ENCODE assay signal across 27 cellular contexts in the genomic region with DNA sequence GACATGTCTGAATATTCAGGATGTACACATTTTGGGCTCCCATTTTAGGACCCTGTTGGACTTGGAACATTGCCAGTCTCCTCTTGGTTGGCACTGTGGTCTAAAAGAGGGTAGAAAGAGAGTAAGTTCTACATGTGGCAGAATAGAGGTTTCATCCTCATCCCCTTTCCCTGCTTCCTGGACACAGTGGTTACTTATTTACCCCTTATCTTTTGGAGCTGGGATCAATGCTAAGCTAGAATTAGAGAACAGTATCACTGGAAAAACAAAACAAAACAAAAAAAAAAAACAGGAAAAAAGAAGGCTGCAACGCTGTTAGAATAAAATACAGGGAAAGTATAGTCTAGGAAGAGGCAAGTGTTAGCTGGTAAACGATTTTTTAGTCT.
A peak's percentile ranks its signal among the peaks of the same experiment; 100 is the strongest.
DNase-seq lines count a peak whose midpoint lies in the region; ATAC-seq, FAIRE-seq and TF ChIP-seq lines count a peak whose summit lies in the region.
"Had no signal": no experiment of that assay in that cellular context is flagged by ENCODE, and none has a peak within 500 bp of the region (broad histone marks: within the 10 kb centered on the region; RNA-seq: fewer than 3 reads in every experiment).

No MANE protein-coding gene starts in this region.

- 0 out of 2 replicates have a peak overlapping the region, but pooled peaks have one; percentile 11 for H2BK20ac ChIP-seq in H1 (ENCODE audit: low read length)

- no peak overlapping the region for H4K5ac ChIP-seq in H1 (ENCODE audit: insufficient read length, low read depth, low read length)

- ATAC-seq in HepG2 (no peak), left lobe of liver (peak; percentile 69), HG03135 (IDR thresholded peaks at IDR 0.05; ENCODE audit: unreplicated experiment) (no peak), GM19452 (IDR thresholded peaks at IDR 0.05; ENCODE audit: unreplicated experiment) (no peak)
- ATAC-seq: A549, GM12878 had no signal

- H2BK15ac ChIP-seq in H1 (ENCODE audit: low read length): no peak overlapping the region
- no peak overlapping the region for H2BK15ac ChIP-seq in mesenchymal stem cell (ENCODE audit: low read depth, poor library complexity, severe bottlenecking)

- DNase-seq in HepG2 (ENCODE audit: low spot score) (no peak), H1 (ENCODE audit: low read depth in 1 of 2, low spot score in 2 of 2) (no peak), left lobe of liver (ENCODE audit: low spot score) (no peak), mesenchymal stem cell (no peak), NCI-H748 treated with DMSO at 0.1 percent for 48 hours (lab: John Stamatoyannopoulos, UW) (no peak)
- DNase-seq: ACHN; BE2C; C1 segment of cervical spinal cord; CD4-positive, alpha-beta memory T cell; CD4-positive, CD25-positive, alpha-beta regulatory T cell; CD8-positive, alpha-beta memory T cell; COR-L47; DMS 273 treated with DMSO at 0.1 percent for 48 hours; DMS153; DMS53; DMS79; DND-41; GDM1 had no signal

- no peak overlapping the region for H3K56ac ChIP-seq in H1 (replicated peaks; ENCODE audit: insufficient read length, low read depth, low read length)

- H3K23ac ChIP-seq in H1 (ENCODE audit: insufficient read length): no peak overlapping the region
- H3K23ac ChIP-seq in mesenchymal stem cell (ENCODE audit: low read length in 2 of 2): no peak overlapping the region

- H3K27ac ChIP-seq in liver (ENCODE audit: low read depth in 1 of 2, low read length in 2 of 2): no peak overlapping the region
- H3K27ac ChIP-seq in HepG2 (ENCODE audit: extremely low read length, insufficient read depth, low read length): no peak overlapping the region
- no peak overlapping the region for H3K27ac ChIP-seq in H1 (ENCODE audit: low read depth, low read length)
- no peak overlapping the region for H3K27ac ChIP-seq in mesenchymal stem cell (ENCODE audit: low read length, poor library complexity, severe bottlenecking)
- H3K27ac ChIP-seq: 22Rv1, A549, BLaER1 had no signal

- no peak overlapping the region for H3K4me2 ChIP-seq in HepG2 (ENCODE audit: low read depth, low read length)
- no peak overlapping the region for H3K4me2 ChIP-seq in H1 (ENCODE audit: insufficient read depth in 1 of 2, low read depth in 2 of 2, low read length in 2 of 2)
- no peak overlapping the region for H3K4me2 ChIP-seq in mesenchymal stem cell (ENCODE audit: low read length, poor library complexity, severe bottlenecking)
- H3K4me2 ChIP-seq: A549, BLaER1 had no signal

- TF ChIP-seq EP300 in HepG2 (IDR thresholded peaks at IDR 0.05; ENCODE audit: low read depth in 2 of 2, low read length in 2 of 2) (no peak), HepG2 (CRISPR knock-in tag; IDR thresholded peaks at IDR 0.05; ENCODE audit: borderline replicate concordance) (no peak), H1 (IDR thresholded peaks at IDR 0.05; ENCODE audit: borderline replicate concordance in 1 of 2, low read depth in 2 of 2, low read length in 2 of 2) (no peak)

- H2AK5ac ChIP-seq in H1 (ENCODE audit: low read depth, low read length) (no peak overlapping the region), mesenchymal stem cell (ENCODE audit: low read length, severe bottlenecking) (no peak overlapping the region)

- CTCF ChIA-PET in HepG2 (lab: Yijun Ruan, JAX; ENCODE audit: low intra/inter-chr PET ratio, low total read pairs): no interaction called here
- CTCF ChIA-PET in H1 (lab: Charles Lee; ENCODE audit: partially characterized antibody): interaction anchor here (0.6 to 1.2 kb wide), 2 partner anchors 69 to 348 kb away, joined by 3 read pairs; no protein-coding TSS in a partner anchor

- TF ChIP-seq RAD21 in liver (IDR thresholded peaks at IDR 0.05): peak in 1 of 2 donors; percentile 50
- TF ChIP-seq RAD21 in HepG2 (CRISPR knock-in tag; IDR thresholded peaks at IDR 0.05): no peak
- no peak for TF ChIP-seq RAD21 in H1 (IDR thresholded peaks at IDR 0.05 in 1 of 2, conservative IDR thresholded peaks at IDR 0.05 in 1 of 2; ENCODE audit: low read depth in 2 of 2, low read length in 2 of 2)

- no peak overlapping the region for H4K91ac ChIP-seq in H1 (replicated peaks; ENCODE audit: insufficient read length, low read length)
- H4K91ac ChIP-seq in mesenchymal stem cell (ENCODE audit: low read length): peak overlapping the region; percentile 43

- WGBS in liver: 49% methylated on average over 2 of the region's 2 CpGs
- WGBS in HepG2 (ENCODE audit: low lambda C conversion rate): 3% methylated on average over 2 of the region's 2 CpGs
- WGBS in H1 (ENCODE audit: extremely low coverage in 1 of 2, insufficient coverage in 1 of 2, insufficient read length in 1 of 2, insufficient replicate concordance in 2 of 2, low coverage in 1 of 2, low lambda C conversion rate in 2 of 2, missing lambda C conversion rate in 1 of 2), 2 experiments: 43% methylated on average over 2 of the region's 2 CpGs; no CpG with 5 or more reads in 1 of the 2 experiments
- 0% methylated on average over 1 of the region's 2 CpGs for WGBS in mesenchymal stem cell

- no TSS peak for BruUV-seq in HepG2 (replicated peaks; lab: Mats Ljungman, UMichigan)

- no peaks in the 10 kb centered on the region for H3K36me3 ChIP-seq in liver (ENCODE audit: control insufficient read depth in 4 of 4, insufficient read depth in 3 of 4, low read depth in 1 of 4, low read length in 3 of 4)
- no peaks in the 10 kb centered on the region for H3K36me3 ChIP-seq in HepG2 (replicated peaks in 1 of 2; ENCODE audit: control insufficient read depth in 1 of 2, insufficient read depth in 2 of 2, low read length in 2 of 2)
- no peaks in the 10 kb centered on the region for H3K36me3 ChIP-seq in H1 (ENCODE audit: control insufficient read depth in 2 of 4, insufficient read depth in 4 of 4, low read length in 3 of 4)
- no peaks in the 10 kb centered on the region for H3K36me3 ChIP-seq in mesenchymal stem cell (ENCODE audit: control insufficient read depth in 1 of 2, insufficient read depth in 2 of 2, low read depth in 1 of 2, low read length in 2 of 2)
- H3K36me3 ChIP-seq: BE2C, BLaER1 had no signal

- no peaks in the 10 kb centered on the region for H3K27me3 ChIP-seq in liver (ENCODE audit: control insufficient read depth in 4 of 4, insufficient read depth in 4 of 4, low read length in 3 of 4)
- no peaks in the 10 kb centered on the region for H3K27me3 ChIP-seq in HepG2 (ENCODE audit: control insufficient read depth in 1 of 2, insufficient read depth in 2 of 2, low read length in 2 of 2)
- H3K27me3 ChIP-seq in H1 (replicated peaks in 1 of 4; ENCODE audit: control insufficient read depth in 3 of 4, extremely low read depth in 1 of 4, insufficient read depth in 3 of 4, low read length in 3 of 4): no peaks in the 10 kb centered on the region
- H3K27me3 ChIP-seq in mesenchymal stem cell (ENCODE audit: control insufficient read depth in 1 of 2, insufficient read depth in 1 of 2, low read length in 2 of 2): no peaks in the 10 kb centered on the region
- H3K27me3 ChIP-seq: BE2C, BLaER1 had no signal

- peaks cover 2 to 9% (median 5%) of the 10 kb centered on the region in 4 donors for H3K4me1 ChIP-seq in liver (ENCODE audit: control insufficient read depth in 4 of 4, insufficient read depth in 4 of 4, low read length in 3 of 4)
- H3K4me1 ChIP-seq in HepG2 (ENCODE audit: insufficient read depth, low read length): no peaks in the 10 kb centered on the region
- H3K4me1 ChIP-seq in H1 (replicated peaks in 1 of 4; ENCODE audit: control insufficient read depth in 3 of 4, insufficient read depth in 4 of 4, low read length in 3 of 4): peaks cover 0 to 9% (median 7%) of the 10 kb centered on the region in 4 experiments; a peak in 4 of 7 replicates
- no peaks in the 10 kb centered on the region for H3K4me1 ChIP-seq in mesenchymal stem cell (ENCODE audit: control insufficient read depth, insufficient read depth, low read depth, low read length)
- H3K4me1 ChIP-seq: A549, BE2C, BLaER1 had no signal

- POLR2A ChIA-PET in HepG2 (lab: Yijun Ruan, JAX): no interaction called here
- POLR2A ChIA-PET in H1 (lab: Charles Lee; ENCODE audit: partially characterized antibody): no interaction called here

- TF ChIP-seq POLR2A in HepG2 (IDR thresholded peaks at IDR 0.05; ENCODE audit: insufficient read depth in 1 of 2, low read depth in 2 of 2, low read length in 2 of 2): no peak
- TF ChIP-seq POLR2A in H1 (IDR thresholded peaks at IDR 0.05; ENCODE audit: control extremely low read depth in 1 of 2, low read depth in 2 of 2, low read length in 2 of 2): no peak

- H3K14ac ChIP-seq in H1 (ENCODE audit: insufficient read length): no peak overlapping the region
- no peak overlapping the region for H3K14ac ChIP-seq in mesenchymal stem cell (ENCODE audit: low read length in 2 of 2)

- H3K4me3 ChIP-seq in liver (ENCODE audit: low read depth in 1 of 3, low read length in 3 of 3) (no peak overlapping the region), HepG2 (replicated peaks in 1 of 3; ENCODE audit: insufficient read depth in 1 of 3, low read depth in 2 of 3, low read length in 3 of 3) (no peak overlapping the region), H1 (ENCODE audit: extremely low read depth in 1 of 4, insufficient read depth in 2 of 4, low read depth in 3 of 4, low read length in 4 of 4) (no peak overlapping the region), mesenchymal stem cell (ENCODE audit: insufficient read depth in 1 of 2, low read depth in 1 of 2, low read length in 2 of 2) (no peak overlapping the region)
- H3K4me3 ChIP-seq: A549, BLaER1, GM12878 had no signal

- H3K79me1 ChIP-seq in H1 (ENCODE audit: low read depth, low read length) (no peaks in the 10 kb centered on the region), mesenchymal stem cell (replicated peaks; ENCODE audit: low read length, poor library complexity, severe bottlenecking) (no peaks in the 10 kb centered on the region)

- H3K79me2 ChIP-seq in HepG2 (ENCODE audit: insufficient read depth, low read length) (no peaks in the 10 kb centered on the region), H1 (ENCODE audit: control insufficient read depth in 1 of 2, insufficient read depth in 2 of 2, low read length in 2 of 2) (no peaks in the 10 kb centered on the region)

- H3K23me2 ChIP-seq in H1 (ENCODE audit: low read depth, low read length): no peaks in the 10 kb centered on the region

- in situ Hi-C loops in HepG2 (cut with HindIII; ENCODE audit: extremely low pct_ligation_motif_present, low pct_unique_long_range_greater_than_20kb): no loop called here

- H2BK5ac ChIP-seq in H1 (ENCODE audit: low read depth, low read length) (no peak overlapping the region), mesenchymal stem cell (ENCODE audit: low read depth, low read length, poor library complexity, severe bottlenecking) (no peak overlapping the region)

- H2AFZ ChIP-seq in HepG2 (ENCODE audit: low read length) (no peak overlapping the region), H1 (ENCODE audit: low read length) (no peak overlapping the region), mesenchymal stem cell (ENCODE audit: low read depth, low read length) (no peak overlapping the region)

- no peak overlapping the region for H4K8ac ChIP-seq in H1 (ENCODE audit: extremely low read depth, insufficient read depth, low read length)
- peak overlapping the region; percentile 4 for H4K8ac ChIP-seq in mesenchymal stem cell (ENCODE audit: low read length)

- H3K9ac ChIP-seq in liver (ENCODE audit: low read depth in 1 of 2, low read length in 2 of 2) (no peak overlapping the region), HepG2 (ENCODE audit: insufficient read depth, low read depth, low read length) (no peak overlapping the region), H1 (replicated peaks in 1 of 4; ENCODE audit: extremely low read depth in 1 of 4, low read depth in 3 of 4, low read length in 3 of 4) (no peak overlapping the region), mesenchymal stem cell (ENCODE audit: low read length) (no peak overlapping the region)
- H3K9ac ChIP-seq: BLaER1 had no signal

- H3K4ac ChIP-seq in H1 (replicated peaks; ENCODE audit: insufficient read length, low read depth, low read length): no peak overlapping the region
- H3K4ac ChIP-seq in mesenchymal stem cell (ENCODE audit: low read depth in 1 of 2, low read length in 2 of 2): peak overlapping the region in 1 of 2 experiments; percentile 60

- no peak for TF ChIP-seq CTCF in liver (IDR thresholded peaks at IDR 0.05; ENCODE audit: low read depth, low read length, missing input control)
- TF ChIP-seq CTCF in HepG2 (CRISPR knock-in tag; IDR thresholded peaks at IDR 0.05): no peak
- no peak for TF ChIP-seq CTCF in H1 (IDR thresholded peaks at IDR 0.05; ENCODE audit: control extremely low read depth in 1 of 3, insufficient read depth in 1 of 3, low read depth in 1 of 3, low read length in 3 of 3)

- H3K9me3 ChIP-seq in liver (ENCODE audit: control insufficient read depth in 4 of 4, low read length in 3 of 4): no peaks in the 10 kb centered on the region
- H3K9me3 ChIP-seq in HepG2 (ENCODE audit: low read length): peaks cover 92% of the 10 kb centered on the region
- peaks cover 0 to 3% of the 10 kb centered on the region in 2 experiments; a peak in 1 of 4 replicates for H3K9me3 ChIP-seq in H1 (ENCODE audit: insufficient read depth in 2 of 2, low read depth in 1 of 2, low read length in 1 of 2)
- no peaks in the 10 kb centered on the region for H3K9me3 ChIP-seq in mesenchymal stem cell (ENCODE audit: control insufficient read depth, low read length)
- H3K9me3 ChIP-seq: A549, BE2C, BLaER1 had no signal

- H3K18ac ChIP-seq in H1 (ENCODE audit: extremely low read depth, low read length): no peak overlapping the region
- H3K18ac ChIP-seq in mesenchymal stem cell (ENCODE audit: low read depth in 1 of 2, low read length in 2 of 2): peak overlapping the region in 1 of 2 experiments; percentile 16

- H2BK12ac ChIP-seq in H1 (ENCODE audit: low read depth, low read length) (no peak overlapping the region), mesenchymal stem cell (ENCODE audit: low read length in 2 of 2) (peak overlapping the region in 1 of 2 experiments; percentile 49)

- H2BK120ac ChIP-seq in H1 (replicated peaks; ENCODE audit: low read depth, low read length) (no peak overlapping the region), mesenchymal stem cell (ENCODE audit: low read depth, low read length) (no peak overlapping the region)

- no peak for FAIRE-seq in HepG2 (lab: Jason Lieb, UNC)
- FAIRE-seq in H1 (lab: Jason Lieb, UNC): no peak
- FAIRE-seq: A549, GM12878, GM12892, GM18507 had no signal

- intact Hi-C loops in HepG2 (cut with micrococcal nuclease; ENCODE audit: unreplicated experiment): no loop called here

- no peaks in the 10 kb centered on the region for H4K20me1 ChIP-seq in HepG2 (ENCODE audit: insufficient read depth, low read length)
- no peaks in the 10 kb centered on the region for H4K20me1 ChIP-seq in H1 (replicated peaks in 1 of 2; ENCODE audit: control insufficient read depth in 1 of 2, insufficient read depth in 2 of 2, low read length in 2 of 2)
- H4K20me1 ChIP-seq: BLaER1 had no signal
